In the genomic region with DNA sequence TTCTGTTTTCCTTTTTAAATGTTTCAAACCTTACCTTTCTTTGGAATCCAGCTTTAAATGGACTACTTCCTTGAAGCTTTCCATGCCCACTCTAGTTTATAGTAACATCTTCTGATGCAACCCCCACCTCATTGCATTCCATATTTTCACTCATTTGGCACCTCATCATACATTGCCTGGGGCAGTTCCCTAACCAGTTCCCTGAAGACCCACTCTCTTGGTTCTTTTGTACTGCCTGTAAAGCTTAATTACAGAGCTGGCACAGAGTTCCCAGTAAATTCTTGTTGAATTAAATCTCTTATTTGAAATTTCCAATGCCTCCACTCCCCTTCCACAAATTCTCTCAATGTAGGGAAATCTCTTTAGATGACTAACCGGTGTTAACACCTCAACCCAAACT, we compare ENCODE assay signal across 15 cellular contexts.
DNase-seq lines count a peak whose midpoint lies in the region; TF ChIP-seq lines count a peak whose summit lies in the region.
"Had no signal": no experiment of that assay in that cellular context is flagged by ENCODE, and none has a peak within 500 bp of the region (broad histone marks: within the 10 kb centered on the region; RNA-seq: fewer than 3 reads in every experiment).

No MANE protein-coding gene starts in this region.

- H3K4me1 Mint-ChIP-seq in HFFc6 (ENCODE audit: low read depth) (peaks cover 69% of the 10 kb centered on the region), chondrocyte (ENCODE audit: low read depth) (peaks cover 69% of the 10 kb centered on the region)
- no peaks in the 10 kb centered on the region for H3K4me1 Mint-ChIP-seq in activated naive CD4-positive, alpha-beta T cell treated with anti-CD3 and anti-CD28 coated beads, Interleukin-2, amount 10 ng/mL, durations not matched to agents 7 days and 5 days

- H3K27ac Mint-ChIP-seq in HFFc6: peak overlapping the region; percentile 54
- peak overlapping the region; percentile 53 for H3K27ac Mint-ChIP-seq in chondrocyte (ENCODE audit: unreplicated experiment)
- no peak overlapping the region for H3K27ac Mint-ChIP-seq in activated naive CD4-positive, alpha-beta T cell treated with anti-CD3 and anti-CD28 coated beads, Interleukin-2, amount 10 ng/mL, durations not matched to agents 7 days and 5 days

- no peak overlapping the region for H3K4me2 ChIP-seq in parathyroid adenoma (ENCODE audit: low read length)
- H3K4me2 ChIP-seq in mesendoderm (ENCODE audit: low read length): no peak overlapping the region
- no peak overlapping the region for H3K4me2 ChIP-seq in OCI-LY7 (ENCODE audit: low read length)
- H3K4me2 ChIP-seq: BLaER1 had no signal

- H3K36me3 Mint-ChIP-seq in HFFc6 (ENCODE audit: low read depth) (no peaks in the 10 kb centered on the region), chondrocyte (ENCODE audit: low read depth) (no peaks in the 10 kb centered on the region)
- no peaks in the 10 kb centered on the region for H3K36me3 Mint-ChIP-seq in activated naive CD4-positive, alpha-beta T cell treated with anti-CD3 and anti-CD28 coated beads, Interleukin-2, amount 10 ng/mL, durations not matched to agents 7 days and 5 days

- H3K4me3 Mint-ChIP-seq in HFFc6 (no peak overlapping the region; the same call in 1 of the 2 replicates), chondrocyte (ENCODE audit: unreplicated experiment) (no peak overlapping the region)
- H3K4me3 Mint-ChIP-seq in activated naive CD4-positive, alpha-beta T cell treated with anti-CD3 and anti-CD28 coated beads, Interleukin-2, amount 10 ng/mL, durations not matched to agents 7 days and 5 days: no peak overlapping the region

- H3K9ac ChIP-seq in parathyroid adenoma: no peak overlapping the region
- H3K9ac ChIP-seq in mesendoderm (ENCODE audit: low read length): no peak overlapping the region
- H3K9ac ChIP-seq: BLaER1 had no signal

- H3K79me2 ChIP-seq in parathyroid adenoma (no peaks in the 10 kb centered on the region), mesendoderm (ENCODE audit: control insufficient read depth, insufficient read depth, low read length) (no peaks in the 10 kb centered on the region), OCI-LY7 (ENCODE audit: insufficient read depth, low read depth, low read length) (no peaks in the 10 kb centered on the region)

- no peak overlapping the region for H3K4ac ChIP-seq in mesendoderm (ENCODE audit: low read depth, low read length)

- POLR2A ChIA-PET in OCI-LY7 (lab: Charles Lee): interaction anchor here (0.9 kb wide), 1 partner anchor 62 kb away, joined by 3 read pairs; no protein-coding TSS in a partner anchor

- no peaks in the 10 kb centered on the region for H3K27me3 Mint-ChIP-seq in HFFc6 (ENCODE audit: insufficient read depth)
- no peaks in the 10 kb centered on the region for H3K27me3 Mint-ChIP-seq in chondrocyte (ENCODE audit: low read depth)
- H3K27me3 Mint-ChIP-seq in activated naive CD4-positive, alpha-beta T cell treated with anti-CD3 and anti-CD28 coated beads, Interleukin-2, amount 10 ng/mL, durations not matched to agents 7 days and 5 days: no peaks in the 10 kb centered on the region

- no peaks in the 10 kb centered on the region for H4K20me1 ChIP-seq in OCI-LY7 (ENCODE audit: insufficient read depth, low read length)
- H4K20me1 ChIP-seq: BLaER1 had no signal

- H3K9me3 ChIP-seq in parathyroid adenoma (ENCODE audit: control insufficient read depth, low read length) (no peaks in the 10 kb centered on the region), OCI-LY7 (ENCODE audit: low read length) (no peaks in the 10 kb centered on the region)
- H3K9me3 ChIP-seq: BLaER1 had no signal

- CTCF ChIA-PET in activated naive CD4-positive, alpha-beta T cell treated with anti-CD3 and anti-CD28 coated beads, Interleukin-2, amount 10 ng/mL, durations not matched to agents 7 days and 5 days (lab: Charles Lee): interaction anchor here (1.5 kb wide), 1 partner anchor 17 kb away, joined by 3 read pairs; no protein-coding TSS in a partner anchor
- CTCF ChIA-PET in OCI-LY7 (lab: Charles Lee; ENCODE audit: unreplicated experiment): no interaction called here

- H3K4me3 ChIP-seq in parathyroid adenoma (ENCODE audit: low read depth, low read length) (no peak overlapping the region), mesendoderm (ENCODE audit: low read length) (no peak overlapping the region), OCI-LY7 (ENCODE audit: low read depth, low read length, poor library complexity, severe bottlenecking) (no peak overlapping the region)
- H3K4me3 ChIP-seq: BLaER1, lung had no signal

- WGBS in mesendoderm (ENCODE audit: extremely low coverage, insufficient coverage, low lambda C conversion rate): no CpG with 5 or more reads among the region's 1 CpG

- H3K27ac ChIP-seq in 22Rv1: peak overlapping the region; percentile 60
- H3K27ac ChIP-seq in parathyroid adenoma: peak overlapping the region; percentile 2
- H3K27ac ChIP-seq in mesendoderm (ENCODE audit: low read depth, low read length): no peak overlapping the region
- H3K27ac ChIP-seq in OCI-LY7 (ENCODE audit: low read depth, low read length, poor library complexity, severe bottlenecking): no peak overlapping the region
- H3K27ac ChIP-seq: BLaER1 had no signal

- H2BK120ac ChIP-seq in mesendoderm (ENCODE audit: low read depth, low read length): no peak overlapping the region

- H3K56ac ChIP-seq in mesendoderm (ENCODE audit: low read length): no peak overlapping the region

- no peaks in the 10 kb centered on the region for H3K9me3 Mint-ChIP-seq in HFFc6
- H3K9me3 Mint-ChIP-seq in chondrocyte (ENCODE audit: low read depth): no peaks in the 10 kb centered on the region
- no peaks in the 10 kb centered on the region for H3K9me3 Mint-ChIP-seq in activated naive CD4-positive, alpha-beta T cell treated with anti-CD3 and anti-CD28 coated beads, Interleukin-2, amount 10 ng/mL, durations not matched to agents 7 days and 5 days

- no peak overlapping the region for H3K23ac ChIP-seq in mesendoderm (ENCODE audit: low read length)

- no peaks in the 10 kb centered on the region for H3K36me3 ChIP-seq in parathyroid adenoma (ENCODE audit: control insufficient read depth, insufficient read depth, low read length)
- no peaks in the 10 kb centered on the region for H3K36me3 ChIP-seq in mesendoderm (ENCODE audit: control insufficient read depth, insufficient read depth, low read length)
- H3K36me3 ChIP-seq in OCI-LY7 (ENCODE audit: insufficient read depth, low read length): no peaks in the 10 kb centered on the region
- H3K36me3 ChIP-seq: BLaER1 had no signal

- intact Hi-C loops in OCI-LY7 (cut with micrococcal nuclease; ENCODE audit: unreplicated experiment): no loop called here

- H2AK5ac ChIP-seq in mesendoderm (ENCODE audit: low read length): no peak overlapping the region

- H3K27me3 ChIP-seq in parathyroid adenoma (ENCODE audit: control insufficient read depth, insufficient read depth, low read length): no peaks in the 10 kb centered on the region
- H3K27me3 ChIP-seq in mesendoderm (ENCODE audit: insufficient read depth, low read length, poor library complexity): no peaks in the 10 kb centered on the region
- H3K27me3 ChIP-seq: BLaER1 had no signal

- DNase-seq in HFFc6 (no peak), chondrocyte (ENCODE audit: low spot score) (no peak), NCI-H2196 (lab: John Stamatoyannopoulos, UW; ENCODE audit: unreplicated experiment) (no peak), mesendoderm (no peak), OCI-LY7 (ENCODE audit: low spot score) (no peak)
- no peak for DNase-seq in activated naive CD4-positive, alpha-beta T cell treated with anti-CD3 and anti-CD28 coated beads, Interleukin-2, amount 10 ng/mL, durations not matched to agents 7 days and 5 days
- DNase-seq: activated CD4-positive, alpha-beta T cell treated with anti-CD3 and anti-CD28 coated beads, Interleukin-2, amount 50 U/mL, for 48 hours; activated effector memory CD4-positive, alpha-beta T cell treated with Interleukin-2 at 50 U/mL for 16 hours; central memory CD4-positive, alpha-beta T cell; erythroblast; NCI-H2227 treated with DMSO at 0.1 percent for 48 hours had no signal

- no peaks in the 10 kb centered on the region for H3K9me2 ChIP-seq in OCI-LY7 (ENCODE audit: insufficient read depth, low read length)

- no peak overlapping the region for H2BK15ac ChIP-seq in mesendoderm (replicated peaks; ENCODE audit: low read depth)

- H2BK5ac ChIP-seq in mesendoderm (ENCODE audit: low read length): no peak overlapping the region

- H3K79me1 ChIP-seq in mesendoderm (ENCODE audit: low read length): no peaks in the 10 kb centered on the region

- no peak overlapping the region for H3K18ac ChIP-seq in mesendoderm (ENCODE audit: low read length)

- H4K5ac ChIP-seq in mesendoderm (ENCODE audit: low read length): no peak overlapping the region

- peaks cover 3% of the 10 kb centered on the region for H3K4me1 ChIP-seq in parathyroid adenoma
- H3K4me1 ChIP-seq in mesendoderm (ENCODE audit: control insufficient read depth, low read depth, low read length): no peaks in the 10 kb centered on the region
- no peaks in the 10 kb centered on the region for H3K4me1 ChIP-seq in OCI-LY7 (ENCODE audit: insufficient read depth, low read length, poor library complexity, severe bottlenecking)
- H3K4me1 ChIP-seq: BLaER1 had no signal

- no peak for TF ChIP-seq CTCF in 22Rv1 (IDR thresholded peaks at IDR 0.05)
- TF ChIP-seq CTCF in HFFc6 (IDR thresholded peaks at IDR 0.05): no peak
- no peak for TF ChIP-seq CTCF in chondrocyte (IDR thresholded peaks at IDR 0.05)
- TF ChIP-seq CTCF in parathyroid adenoma (IDR thresholded peaks at IDR 0.05): no peak
- TF ChIP-seq CTCF in OCI-LY7 (conservative IDR thresholded peaks at IDR 0.05; ENCODE audit: low read length): no peak

- BruUV-seq in OCI-LY7 (replicated peaks; lab: Mats Ljungman, UMichigan): no TSS peak

- H2AFZ ChIP-seq in parathyroid adenoma (no peak overlapping the region), OCI-LY7 (ENCODE audit: low read length) (no peak overlapping the region)

- no peak overlapping the region for H4K8ac ChIP-seq in mesendoderm (ENCODE audit: low read depth, low read length)

Comparison
In these comparisons a context has a peak if more than half of its experiments do, and no peak if none do; other contexts are left out.
1. H3K27ac ChIP-seq: peak in 22Rv1 (single experiment) and parathyroid adenoma (single experiment); none in mesendoderm (single experiment) and OCI-LY7 (single experiment).